ENCODE assay signal across 2 cellular contexts in the genomic region with DNA sequence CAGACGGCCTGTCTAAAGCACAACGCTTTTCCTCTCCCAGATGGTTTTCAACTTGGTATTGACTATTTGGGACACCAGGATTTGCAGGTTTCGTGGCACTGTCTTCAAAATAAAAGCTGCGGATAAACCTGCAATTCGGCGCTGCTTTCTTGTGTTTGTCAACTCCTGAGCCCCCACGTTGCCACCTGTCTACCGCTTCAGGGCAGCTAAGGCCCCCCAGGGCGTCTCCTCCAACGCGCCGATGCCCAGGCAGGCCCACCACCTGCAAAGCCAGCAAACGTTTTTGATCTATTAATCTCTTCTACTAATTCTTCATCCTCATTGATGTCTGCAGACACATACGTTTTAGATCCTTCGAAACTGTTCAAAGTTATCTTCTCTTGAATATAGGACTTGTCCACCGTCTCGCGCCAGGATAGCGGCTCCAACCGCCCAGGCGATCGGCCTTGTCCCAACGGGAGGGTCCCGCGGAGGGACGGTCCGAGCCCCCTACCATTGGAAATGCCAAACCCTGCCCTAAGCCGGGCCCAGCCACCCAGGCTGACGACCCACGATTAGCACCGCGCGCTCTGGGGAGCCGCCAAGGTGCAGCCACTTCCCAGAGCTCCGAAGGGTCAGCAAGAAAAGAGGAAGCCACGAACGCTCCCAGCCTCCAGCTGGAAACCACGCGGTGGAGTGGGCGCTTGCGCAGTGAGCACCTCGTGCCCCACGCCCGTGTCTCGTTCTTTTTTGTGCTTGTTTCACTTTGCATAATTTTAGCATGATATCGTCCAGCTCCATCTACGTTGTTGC.
A peak's percentile ranks its signal among the peaks of the same experiment; 100 is the strongest.
TF ChIP-seq lines count a peak whose summit lies in the region.

No MANE protein-coding gene starts in this region.

TF ChIP-seq in K562, 482 proteins besides CTCF, POLR2A, EP300 and RAD21 (continues in another document):
- TF ChIP-seq SNRNP70 (optimal IDR thresholded peaks at IDR 0.05; ENCODE audit: low read depth, low read length) (no peak), ZNF75A (CRISPR knock-in tag; IDR thresholded peaks at IDR 0.05) (no peak), NRF1 (conservative IDR thresholded peaks at IDR 0.05 in 1 of 2, IDR thresholded peaks at IDR 0.05 in 1 of 2) (peak; percentile 41 to 65; a peak in 3 of 4 replicates), ZNF121 (CRISPR knock-in tag; conservative IDR thresholded peaks at IDR 0.05) (no peak), ZSCAN32 (CRISPR knock-in tag; IDR thresholded peaks at IDR 0.05) (no peak), SIX5 (IDR thresholded peaks at IDR 0.05; ENCODE audit: borderline replicate concordance in 1 of 2, insufficient read depth in 1 of 2, low read depth in 1 of 2, low read length in 2 of 2) (no peak), ZNF174 (CRISPR knock-in tag; IDR thresholded peaks at IDR 0.05) (no peak), NEUROD1 (IDR thresholded peaks at IDR 0.05; ENCODE audit: borderline replicate concordance, low read depth, low read length, partially characterized antibody) (no peak), MEF2A (IDR thresholded peaks at IDR 0.05; ENCODE audit: control insufficient read depth, low read depth, low read length) (no peak), PYGO2 (tag; IDR thresholded peaks at IDR 0.05) (no peak), ZNF584 (CRISPR knock-in tag; IDR thresholded peaks at IDR 0.05; ENCODE audit: low read depth) (no peak), IRF2 (CRISPR knock-in tag; IDR thresholded peaks at IDR 0.05) (no peak), SMC3 (conservative IDR thresholded peaks at IDR 0.05; ENCODE audit: insufficient read depth, low read depth, low read length) (no peak), L3MBTL2 (IDR thresholded peaks at IDR 0.05) (peak; percentile 39; the same call in 1 of the 2 replicates), DIDO1 (tag; IDR thresholded peaks at IDR 0.05; ENCODE audit: low read depth) (no peak), ZNF384 (IDR thresholded peaks at IDR 0.05; ENCODE audit: low read depth, low read length) (no peak), HNRNPLL (IDR thresholded peaks at IDR 0.05; ENCODE audit: low read depth, low read length, poor library complexity, severe bottlenecking) (no peak), SPI1 (IDR thresholded peaks at IDR 0.05; ENCODE audit: borderline replicate concordance, low read depth, low read length) (peak; percentile 69), SMAD3 (CRISPR knock-in tag; conservative IDR thresholded peaks at IDR 0.05) (no peak), LARP7 (IDR thresholded peaks at IDR 0.05) (no peak), ZNF76 (CRISPR knock-in tag; IDR thresholded peaks at IDR 0.05; ENCODE audit: borderline replicate concordance) (no peak), PURB (CRISPR knock-in tag; IDR thresholded peaks at IDR 0.05; ENCODE audit: low read depth) (no peak), KAT7 (CRISPR knock-in tag; IDR thresholded peaks at IDR 0.05; ENCODE audit: borderline replicate concordance) (no peak), SREBF1 (IDR thresholded peaks at IDR 0.05; ENCODE audit: borderline replicate concordance, low read depth, low read length) (no peak), CHD1 (IDR thresholded peaks at IDR 0.05; ENCODE audit: low read length) (no peak)
- TF ChIP-seq, protein P1, sequence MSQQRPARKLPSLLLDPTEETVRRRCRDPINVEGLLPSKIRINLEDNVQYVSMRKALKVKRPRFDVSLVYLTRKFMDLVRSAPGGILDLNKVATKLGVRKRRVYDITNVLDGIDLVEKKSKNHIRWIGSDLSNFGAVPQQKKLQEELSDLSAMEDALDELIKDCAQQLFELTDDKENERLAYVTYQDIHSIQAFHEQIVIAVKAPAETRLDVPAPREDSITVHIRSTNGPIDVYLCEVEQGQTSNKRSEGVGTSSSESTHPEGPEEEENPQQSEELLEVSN (IDR thresholded peaks at IDR 0.05; ENCODE audit: borderline replicate concordance in 1 of 2, extremely low read depth in 1 of 2, insufficient read depth in 1 of 2, insufficient read length in 1 of 2, low read depth in 1 of 2, low read length in 1 of 2, poor library complexity in 1 of 2, severe bottlenecking in 1 of 2) = peak; percentile 28 to 52
- TF ChIP-seq, protein P2, sequence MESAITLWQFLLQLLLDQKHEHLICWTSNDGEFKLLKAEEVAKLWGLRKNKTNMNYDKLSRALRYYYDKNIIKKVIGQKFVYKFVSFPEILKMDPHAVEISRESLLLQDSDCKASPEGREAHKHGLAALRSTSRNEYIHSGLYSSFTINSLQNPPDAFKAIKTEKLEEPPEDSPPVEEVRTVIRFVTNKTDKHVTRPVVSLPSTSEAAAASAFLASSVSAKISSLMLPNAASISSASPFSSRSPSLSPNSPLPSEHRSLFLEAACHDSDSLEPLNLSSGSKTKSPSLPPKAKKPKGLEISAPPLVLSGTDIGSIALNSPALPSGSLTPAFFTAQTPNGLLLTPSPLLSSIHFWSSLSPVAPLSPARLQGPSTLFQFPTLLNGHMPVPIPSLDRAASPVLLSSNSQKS (CRISPR knock-in tag; IDR thresholded peaks at IDR 0.05) = no peak
- TF ChIP-seq, protein P3, sequence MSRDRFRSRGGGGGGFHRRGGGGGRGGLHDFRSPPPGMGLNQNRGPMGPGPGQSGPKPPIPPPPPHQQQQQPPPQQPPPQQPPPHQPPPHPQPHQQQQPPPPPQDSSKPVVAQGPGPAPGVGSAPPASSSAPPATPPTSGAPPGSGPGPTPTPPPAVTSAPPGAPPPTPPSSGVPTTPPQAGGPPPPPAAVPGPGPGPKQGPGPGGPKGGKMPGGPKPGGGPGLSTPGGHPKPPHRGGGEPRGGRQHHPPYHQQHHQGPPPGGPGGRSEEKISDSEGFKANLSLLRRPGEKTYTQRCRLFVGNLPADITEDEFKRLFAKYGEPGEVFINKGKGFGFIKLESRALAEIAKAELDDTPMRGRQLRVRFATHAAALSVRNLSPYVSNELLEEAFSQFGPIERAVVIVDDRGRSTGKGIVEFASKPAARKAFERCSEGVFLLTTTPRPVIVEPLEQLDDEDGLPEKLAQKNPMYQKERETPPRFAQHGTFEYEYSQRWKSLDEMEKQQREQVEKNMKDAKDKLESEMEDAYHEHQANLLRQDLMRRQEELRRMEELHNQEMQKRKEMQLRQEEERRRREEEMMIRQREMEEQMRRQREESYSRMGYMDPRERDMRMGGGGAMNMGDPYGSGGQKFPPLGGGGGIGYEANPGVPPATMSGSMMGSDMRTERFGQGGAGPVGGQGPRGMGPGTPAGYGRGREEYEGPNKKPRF (IDR thresholded peaks at IDR 0.05; ENCODE audit: low read depth, low read length) = no peak
- TF ChIP-seq, protein P4, sequence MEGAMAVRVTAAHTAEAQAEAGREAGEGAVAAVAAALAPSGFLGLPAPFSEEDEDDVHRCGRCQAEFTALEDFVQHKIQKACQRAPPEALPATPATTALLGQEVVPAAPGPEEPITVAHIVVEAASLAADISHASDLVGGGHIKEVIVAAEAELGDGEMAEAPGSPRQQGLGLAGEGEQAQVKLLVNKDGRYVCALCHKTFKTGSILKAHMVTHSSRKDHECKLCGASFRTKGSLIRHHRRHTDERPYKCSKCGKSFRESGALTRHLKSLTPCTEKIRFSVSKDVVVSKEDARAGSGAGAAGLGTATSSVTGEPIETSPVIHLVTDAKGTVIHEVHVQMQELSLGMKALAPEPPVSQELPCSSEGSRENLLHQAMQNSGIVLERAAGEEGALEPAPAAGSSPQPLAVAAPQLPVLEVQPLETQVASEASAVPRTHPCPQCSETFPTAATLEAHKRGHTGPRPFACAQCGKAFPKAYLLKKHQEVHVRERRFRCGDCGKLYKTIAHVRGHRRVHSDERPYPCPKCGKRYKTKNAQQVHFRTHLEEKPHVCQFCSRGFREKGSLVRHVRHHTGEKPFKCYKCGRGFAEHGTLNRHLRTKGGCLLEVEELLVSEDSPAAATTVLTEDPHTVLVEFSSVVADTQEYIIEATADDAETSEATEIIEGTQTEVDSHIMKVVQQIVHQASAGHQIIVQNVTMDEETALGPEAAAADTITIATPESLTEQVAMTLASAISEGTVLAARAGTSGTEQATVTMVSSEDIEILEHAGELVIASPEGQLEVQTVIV (CRISPR knock-in tag; IDR thresholded peaks at IDR 0.05; ENCODE audit: borderline replicate concordance) = no peak

TF ChIP-seq in H1, 55 proteins besides CTCF, POLR2A, EP300 and RAD21:
- TF ChIP-seq BCL11A (IDR thresholded peaks at IDR 0.05; ENCODE audit: low read depth in 2 of 2, low read length in 2 of 2) (no peak), PHF8 (conservative IDR thresholded peaks at IDR 0.05; ENCODE audit: low read depth, low read length) (no peak), SIN3A (conservative IDR thresholded peaks at IDR 0.05 in 1 of 2, IDR thresholded peaks at IDR 0.05 in 1 of 2; ENCODE audit: low read depth in 1 of 2, low read length in 2 of 2) (no peak), EGR1 (IDR thresholded peaks at IDR 0.05; ENCODE audit: borderline replicate concordance, low read depth, low read length) (no peak), KDM1A (IDR thresholded peaks at IDR 0.05; ENCODE audit: borderline replicate concordance, low read length) (no peak)
- TF ChIP-seq, protein P1 (IDR thresholded peaks at IDR 0.05) = no peak
TF ChIP-seq in H1: peak in this region for 0.
